9 cellular contexts compared by ENCODE assay signal in genomic region chr10:79129361-79129997, GRCh38.
DNase-seq lines count a peak whose midpoint lies in the region; ATAC-seq and TF ChIP-seq lines count a peak whose summit lies in the region.
"Had no signal": no experiment of that assay in that cellular context is flagged by ENCODE, and none has a peak within 500 bp of the region (broad histone marks: within the 10 kb centered on the region; RNA-seq: fewer than 3 reads in every experiment).

No MANE protein-coding gene starts in this region.

- no peaks in the 10 kb centered on the region for H3K27me3 Mint-ChIP-seq in activated naive CD8-positive, alpha-beta T cell treated with anti-CD3 and anti-CD28 coated beads for 36 hours

- H3K4me1 ChIP-seq in BE2C (peaks cover 65% of the 10 kb centered on the region), mesodermal cell (ENCODE audit: control insufficient read depth, insufficient read depth, low read length, poor library complexity, severe bottlenecking) (peaks cover 87% of the 10 kb centered on the region)

- peak overlapping the region; percentile 87 for H3K27ac ChIP-seq in mesodermal cell (ENCODE audit: low read depth, low read length, severe bottlenecking)

- H3K27me3 ChIP-seq in BE2C = no peaks in the 10 kb centered on the region

- peaks cover 11% of the 10 kb centered on the region for H3K4me1 Mint-ChIP-seq in activated naive CD8-positive, alpha-beta T cell treated with anti-CD3 and anti-CD28 coated beads for 36 hours

- WGBS in mesodermal cell (ENCODE audit: insufficient coverage in 2 of 2), 2 experiments = 8 to 19% methylated on average over 7 to 8 of the region's 8 CpGs

- peaks cover 40% of the 10 kb centered on the region for H3K36me3 ChIP-seq in BE2C
- H3K36me3 ChIP-seq in mesodermal cell (ENCODE audit: control insufficient read depth, insufficient read depth, low read length) = peaks cover 67% of the 10 kb centered on the region

- H3K9me3 ChIP-seq in BE2C (no peaks in the 10 kb centered on the region), mesodermal cell (ENCODE audit: control insufficient read depth, low read length) (no peaks in the 10 kb centered on the region)

- no peaks in the 10 kb centered on the region for H3K9me3 Mint-ChIP-seq in activated naive CD8-positive, alpha-beta T cell treated with anti-CD3 and anti-CD28 coated beads for 36 hours

- DNase-seq in BE2C (peak; percentile 80), NCI-H1694 (lab: John Stamatoyannopoulos, UW) (peak; percentile 67), dermis microvascular lymphatic vessel endothelial cell (ENCODE audit: low read depth in 2 of 2) (peak; percentile 47 to 76), HPDE6-E6E7 (ENCODE audit: extremely low spot score) (no peak)
- DNase-seq in activated naive CD8-positive, alpha-beta T cell treated with anti-CD3 and anti-CD28 coated beads for 36 hours = no peak
- DNase-seq in stimulated activated CD4-positive, alpha-beta T cell treated with anti-CD3 and anti-CD28 coated beads, Interleukin-2, amount 100 ng/mL, for 24 hours = no peak
- DNase-seq: DMS79 treated with DMSO at 0.1 percent for 48 hours had no signal

- H3K27ac Mint-ChIP-seq in activated naive CD8-positive, alpha-beta T cell treated with anti-CD3 and anti-CD28 coated beads for 36 hours = no peak overlapping the region

- ATAC-seq in HG02884 (IDR thresholded peaks at IDR 0.05; ENCODE audit: unreplicated experiment) = no peak

- no peaks in the 10 kb centered on the region for H3K36me3 Mint-ChIP-seq in activated naive CD8-positive, alpha-beta T cell treated with anti-CD3 and anti-CD28 coated beads for 36 hours

- H3K4me3 Mint-ChIP-seq in activated naive CD8-positive, alpha-beta T cell treated with anti-CD3 and anti-CD28 coated beads for 36 hours = no peak overlapping the region

- no peak overlapping the region for H3K4me3 ChIP-seq in BE2C (ENCODE audit: low read depth, low read length)
- H3K4me3 ChIP-seq in mesodermal cell (ENCODE audit: extremely low read depth, insufficient read depth, low read length, poor library complexity, severe bottlenecking) = no peak overlapping the region

- TF ChIP-seq CTCF in BE2C (IDR thresholded peaks at IDR 0.05; ENCODE audit: low read depth, low read length) = peak; percentile 37

Comparison
In these comparisons a context has a peak if more than half of its experiments do, and no peak if none do; other contexts are left out.
1. DNase-seq: peak in BE2C (single experiment), NCI-H1694 (single experiment) and dermis microvascular lymphatic vessel endothelial cell (2 of 2); none in activated naive CD8-positive, alpha-beta T cell treated with anti-CD3 and anti-CD28 coated beads for 36 hours (single experiment), HPDE6-E6E7 (single experiment) and stimulated activated CD4-positive, alpha-beta T cell treated with anti-CD3 and anti-CD28 coated beads, Interleukin-2, amount 100 ng/mL, for 24 hours (0 of 2).